26 cellular contexts compared by ENCODE assay signal in the genomic region with DNA sequence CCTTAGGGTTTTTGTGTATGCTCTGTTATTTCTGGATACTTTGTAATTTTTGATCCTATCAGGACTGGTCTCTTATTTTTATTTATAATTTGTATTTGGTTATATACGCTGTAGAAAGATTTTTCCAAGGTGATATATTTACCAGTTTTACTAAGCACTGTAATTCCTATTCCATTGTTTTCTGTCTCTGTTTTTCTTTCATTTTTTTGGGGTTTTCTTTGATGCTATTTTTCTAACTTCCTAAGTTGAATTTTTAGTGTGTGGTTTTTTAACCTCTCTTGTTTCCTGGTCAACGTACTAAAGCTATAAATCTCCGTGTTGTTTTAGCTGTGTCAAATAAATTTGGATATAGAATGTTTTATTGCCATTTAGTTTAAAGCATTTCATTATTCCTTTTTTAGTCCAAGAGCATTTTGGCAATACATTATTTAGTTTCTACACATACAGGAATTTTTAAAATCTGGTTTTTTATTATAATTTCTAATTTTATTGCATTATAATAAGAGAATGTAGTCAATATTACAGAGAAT.
"Had no signal": no experiment of that assay in that cellular context is flagged by ENCODE, and none has a peak within 500 bp of the region (broad histone marks: within the 10 kb centered on the region; RNA-seq: fewer than 3 reads in every experiment).

No MANE protein-coding gene starts in this region.

- H3K9me3 ChIP-seq: gastrocnemius medialis, neutrophil, prostate gland, right atrium auricular region, thoracic aorta, tibial nerve, upper lobe of left lung had no signal

- FAIRE-seq: kidney, urothelium cell line had no signal

- H3K27ac ChIP-seq: coronary artery, epithelial cell of prostate, gastrocnemius medialis, neutrophil, prostate gland, right atrium auricular region, thoracic aorta, tibial nerve, upper lobe of left lung had no signal

- H3K27me3 ChIP-seq: gastrocnemius medialis, neutrophil, right atrium auricular region, tibial nerve, upper lobe of left lung had no signal

- H3K4me3 ChIP-seq: coronary artery, gastrocnemius medialis, lung, prostate gland, right atrium auricular region, smooth muscle cell, thoracic aorta, tibial nerve, upper lobe of left lung had no signal

- DNase-seq: dermis blood vessel endothelial cell; effector memory CD8-positive, alpha-beta T cell; foreskin fibroblast; gastrocnemius medialis; head of caudate nucleus; kidney; natural killer cell; stimulated activated CD4-positive, alpha-beta T cell treated with anti-CD3 and anti-CD28 coated beads, Interleukin-12 subunit alpha, Interleukin-12 subunit beta, amount 100 ng/mL, for 4 hours; stimulated activated CD4-positive, alpha-beta T cell treated with anti-CD3 and anti-CD28 coated beads, Interleukin-2, amount 100 ng/mL, for 24 hours; stimulated activated CD4-positive, alpha-beta T cell treated with anti-CD3 and anti-CD28 coated beads, Interleukin-4, amount 100 ng/mL, for 24 hours; stimulated activated naive CD8-positive, alpha-beta T cell treated with anti-CD3 and anti-CD28 coated beads, Interleukin-15, Interleukin-2, amounts not matched to agents 100 U/mL and 50 U/mL, for 24 hours; substantia nigra; upper lobe of left lung had no signal

- H3K4me1 ChIP-seq: prostate gland, right atrium auricular region, tibial nerve, upper lobe of left lung had no signal

- H3K4me2 ChIP-seq: smooth muscle cell had no signal

- ATAC-seq: effector memory CD8-positive, alpha-beta T cell; gastrocnemius medialis; left lobe of liver; natural killer cell; sciatic nerve; stimulated activated effector memory CD8-positive, alpha-beta T cell treated with anti-CD3 and anti-CD28 coated beads, Interleukin-12 subunit alpha, Interleukin-12 subunit beta, amount 100 ng/mL, for 72 hours; stimulated activated naive CD8-positive, alpha-beta T cell treated with anti-CD3 and anti-CD28 coated beads, Interleukin-15, Interleukin-2, amounts not matched to agents 100 U/mL and 50 U/mL, for 24 hours had no signal

- H3K36me3 ChIP-seq: gastrocnemius medialis, neutrophil, prostate gland, right atrium auricular region, thoracic aorta, tibial nerve, upper lobe of left lung had no signal
